In the genomic region with DNA sequence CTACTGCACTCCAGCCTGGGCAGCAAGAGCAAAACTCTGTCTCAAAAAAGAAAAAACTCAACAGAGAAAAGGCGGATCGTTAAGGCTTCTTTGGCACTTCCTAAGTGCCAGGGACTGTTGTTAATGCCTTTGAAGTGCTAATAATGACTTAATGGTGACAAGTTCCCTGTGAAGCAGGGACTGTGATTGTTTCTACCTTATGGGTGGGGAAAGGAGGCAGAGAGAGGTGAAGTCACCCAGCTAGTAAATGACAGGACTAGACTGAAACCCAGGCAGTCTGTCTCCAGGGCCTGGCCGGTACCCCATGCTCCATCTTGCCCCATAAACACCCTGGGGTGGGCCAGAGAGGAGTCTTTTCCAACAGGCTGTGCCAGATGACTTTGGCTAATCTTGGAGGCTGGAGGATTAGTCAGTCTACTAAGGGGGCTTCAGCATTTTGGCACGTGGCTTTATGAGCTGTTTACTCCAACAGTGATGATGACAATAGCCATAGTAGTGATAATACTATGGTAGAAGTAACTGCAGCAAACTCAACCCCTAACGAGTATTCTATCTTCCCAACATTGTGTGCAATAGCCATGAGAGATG, we compare ENCODE assay signal across 1 cellular context.
TF ChIP-seq lines count a peak whose summit lies in the region.

No MANE protein-coding gene starts in this region.

TF ChIP-seq in GM23338, 12 proteins besides CTCF, POLR2A, EP300 and RAD21 (continued from another document):
- TF ChIP-seq, protein P1, sequence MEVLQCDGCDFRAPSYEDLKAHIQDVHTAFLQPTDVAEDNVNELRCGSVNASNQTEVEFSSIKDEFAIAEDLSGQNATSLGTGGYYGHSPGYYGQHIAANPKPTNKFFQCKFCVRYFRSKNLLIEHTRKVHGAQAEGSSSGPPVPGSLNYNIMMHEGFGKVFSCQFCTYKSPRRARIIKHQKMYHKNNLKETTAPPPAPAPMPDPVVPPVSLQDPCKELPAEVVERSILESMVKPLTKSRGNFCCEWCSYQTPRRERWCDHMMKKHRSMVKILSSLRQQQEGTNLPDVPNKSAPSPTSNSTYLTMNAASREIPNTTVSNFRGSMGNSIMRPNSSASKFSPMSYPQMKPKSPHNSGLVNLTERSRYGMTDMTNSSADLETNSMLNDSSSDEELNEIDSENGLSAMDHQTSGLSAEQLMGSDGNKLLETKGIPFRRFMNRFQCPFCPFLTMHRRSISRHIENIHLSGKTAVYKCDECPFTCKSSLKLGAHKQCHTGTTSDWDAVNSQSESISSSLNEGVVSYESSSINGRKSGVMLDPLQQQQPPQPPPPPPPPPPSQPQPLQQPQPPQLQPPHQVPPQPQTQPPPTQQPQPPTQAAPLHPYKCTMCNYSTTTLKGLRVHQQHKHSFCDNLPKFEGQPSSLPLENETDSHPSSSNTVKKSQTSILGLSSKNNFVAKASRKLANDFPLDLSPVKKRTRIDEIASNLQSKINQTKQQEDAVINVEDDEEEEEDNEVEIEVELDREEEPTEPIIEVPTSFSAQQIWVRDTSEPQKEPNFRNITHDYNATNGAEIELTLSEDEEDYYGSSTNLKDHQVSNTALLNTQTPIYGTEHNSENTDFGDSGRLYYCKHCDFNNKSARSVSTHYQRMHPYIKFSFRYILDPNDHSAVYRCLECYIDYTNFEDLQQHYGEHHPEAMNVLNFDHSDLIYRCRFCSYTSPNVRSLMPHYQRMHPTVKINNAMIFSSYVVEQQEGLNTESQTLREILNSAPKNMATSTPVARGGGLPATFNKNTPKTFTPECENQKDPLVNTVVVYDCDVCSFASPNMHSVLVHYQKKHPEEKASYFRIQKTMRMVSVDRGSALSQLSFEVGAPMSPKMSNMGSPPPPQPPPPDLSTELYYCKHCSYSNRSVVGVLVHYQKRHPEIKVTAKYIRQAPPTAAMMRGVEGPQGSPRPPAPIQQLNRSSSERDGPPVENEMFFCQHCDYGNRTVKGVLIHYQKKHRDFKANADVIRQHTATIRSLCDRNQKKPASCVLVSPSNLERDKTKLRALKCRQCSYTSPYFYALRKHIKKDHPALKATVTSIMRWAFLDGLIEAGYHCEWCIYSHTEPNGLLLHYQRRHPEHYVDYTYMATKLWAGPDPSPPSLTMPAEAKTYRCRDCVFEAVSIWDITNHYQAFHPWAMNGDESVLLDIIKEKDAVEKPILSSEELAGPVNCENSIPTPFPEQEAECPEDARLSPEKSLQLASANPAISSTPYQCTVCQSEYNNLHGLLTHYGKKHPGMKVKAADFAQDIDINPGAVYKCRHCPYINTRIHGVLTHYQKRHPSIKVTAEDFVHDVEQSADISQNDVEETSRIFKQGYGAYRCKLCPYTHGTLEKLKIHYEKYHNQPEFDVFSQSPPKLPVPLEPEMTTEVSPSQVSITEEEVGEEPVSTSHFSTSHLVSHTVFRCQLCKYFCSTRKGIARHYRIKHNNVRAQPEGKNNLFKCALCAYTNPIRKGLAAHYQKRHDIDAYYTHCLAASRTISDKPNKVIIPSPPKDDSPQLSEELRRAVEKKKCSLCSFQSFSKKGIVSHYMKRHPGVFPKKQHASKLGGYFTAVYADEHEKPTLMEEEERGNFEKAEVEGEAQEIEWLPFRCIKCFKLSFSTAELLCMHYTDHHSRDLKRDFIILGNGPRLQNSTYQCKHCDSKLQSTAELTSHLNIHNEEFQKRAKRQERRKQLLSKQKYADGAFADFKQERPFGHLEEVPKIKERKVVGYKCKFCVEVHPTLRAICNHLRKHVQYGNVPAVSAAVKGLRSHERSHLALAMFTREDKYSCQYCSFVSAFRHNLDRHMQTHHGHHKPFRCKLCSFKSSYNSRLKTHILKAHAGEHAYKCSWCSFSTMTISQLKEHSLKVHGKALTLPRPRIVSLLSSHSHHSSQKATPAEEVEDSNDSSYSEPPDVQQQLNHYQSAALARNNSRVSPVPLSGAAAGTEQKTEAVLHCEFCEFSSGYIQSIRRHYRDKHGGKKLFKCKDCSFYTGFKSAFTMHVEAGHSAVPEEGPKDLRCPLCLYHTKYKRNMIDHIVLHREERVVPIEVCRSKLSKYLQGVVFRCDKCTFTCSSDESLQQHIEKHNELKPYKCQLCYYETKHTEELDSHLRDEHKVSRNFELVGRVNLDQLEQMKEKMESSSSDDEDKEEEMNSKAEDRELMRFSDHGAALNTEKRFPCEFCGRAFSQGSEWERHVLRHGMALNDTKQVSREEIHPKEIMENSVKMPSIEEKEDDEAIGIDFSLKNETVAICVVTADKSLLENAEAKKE (CRISPR knock-in tag; IDR thresholded peaks at IDR 0.05), result no peak
- TF ChIP-seq POLR2AphosphoS5 (IDR thresholded peaks at IDR 0.05; ENCODE audit: low read depth) (no peak), CREB1 (CRISPR knock-in tag; IDR thresholded peaks at IDR 0.05; ENCODE audit: low read depth) (no peak)
